ENCODE assay signal across 19 cellular contexts in genomic region chr2:105813045-105813315, GRCh38.
A peak's percentile ranks its signal among the peaks of the same experiment; 100 is the strongest.
DNase-seq lines count a peak whose midpoint lies in the region; ATAC-seq, FAIRE-seq and TF ChIP-seq lines count a peak whose summit lies in the region.
"Had no signal": no experiment of that assay in that cellular context is flagged by ENCODE, and none has a peak within 500 bp of the region (broad histone marks: within the 10 kb centered on the region; RNA-seq: fewer than 3 reads in every experiment).

No MANE protein-coding gene starts in this region.

- no peak overlapping the region for H3K4me3 Mint-ChIP-seq in activated T-cell treated with anti-CD3 and anti-CD28 coated beads, Interleukin-2, amount 50 U/mL, for 24 hours
- H3K4me3 Mint-ChIP-seq in activated T-cell treated with anti-CD3 and anti-CD28 coated beads, Interleukin-2, amount 50 U/mL, for 4 hours: no peak overlapping the region
- peak overlapping the region; percentile 19 for H3K4me3 Mint-ChIP-seq in T-helper 17 cell
- H3K4me3 Mint-ChIP-seq: WTC11 had no signal

- no peak for ATAC-seq in activated T-cell treated with anti-CD3 and anti-CD28 coated beads, Interleukin-2, amount 50 U/mL, for 4 hours
- ATAC-seq in T-helper 17 cell (no peak), GM19452 (IDR thresholded peaks at IDR 0.05; ENCODE audit: unreplicated experiment) (no peak)
- ATAC-seq: A549 had no signal

- H3K4me1 Mint-ChIP-seq in activated T-cell treated with anti-CD3 and anti-CD28 coated beads, Interleukin-2, amount 50 U/mL, for 24 hours (ENCODE audit: low read depth): peaks cover 91% of the 10 kb centered on the region
- H3K4me1 Mint-ChIP-seq in activated T-cell treated with anti-CD3 and anti-CD28 coated beads, Interleukin-2, amount 50 U/mL, for 4 hours (ENCODE audit: low read depth): peaks cover 88% of the 10 kb centered on the region
- peaks cover 57% of the 10 kb centered on the region for H3K4me1 Mint-ChIP-seq in T-helper 17 cell

- no peak overlapping the region for H2AFZ ChIP-seq in keratinocyte (ENCODE audit: control insufficient read depth, low read length)

- H3K27me3 ChIP-seq in keratinocyte (ENCODE audit: control insufficient read depth, extremely low read depth, insufficient read depth, low read length) (no peaks in the 10 kb centered on the region), stomach smooth muscle (ENCODE audit: control insufficient read depth in 1 of 2, insufficient read depth in 2 of 2, low read length in 2 of 2) (no peaks in the 10 kb centered on the region)
- H3K27me3 ChIP-seq: heart right ventricle, vagina had no signal

- H3K9ac ChIP-seq in keratinocyte (ENCODE audit: control insufficient read depth, extremely low read depth, insufficient read depth, low read length) (no peak overlapping the region), stomach smooth muscle (ENCODE audit: low read length in 2 of 2) (peak overlapping the region in 1 of 2 donors; percentile 21)

- DNase-seq in activated T-cell treated with anti-CD3 and anti-CD28 coated beads, Interleukin-2, amount 50 U/mL, for 24 hours: no peak
- DNase-seq in activated T-cell treated with anti-CD3 and anti-CD28 coated beads, Interleukin-2, amount 50 U/mL, for 4 hours: no peak
- DNase-seq in T-helper 17 cell: no peak
- DNase-seq in keratinocyte (ENCODE audit: low read depth, low spot score): no peak
- no peak for DNase-seq in ecto neural progenitor cell (ENCODE audit: low spot score)
- no peak for DNase-seq in amygdala (lab: John Stamatoyannopoulos, UW)
- DNase-seq: effector CD8-positive, alpha-beta T cell; GF-D8; lower lobe of right lung; naive B cell; stimulated activated CD4-positive, alpha-beta T cell treated with anti-CD3 and anti-CD28 coated beads, Interleukin-2, amount 100 ng/mL, for 24 hours had no signal

- no peaks in the 10 kb centered on the region for H3K27me3 Mint-ChIP-seq in activated T-cell treated with anti-CD3 and anti-CD28 coated beads, Interleukin-2, amount 50 U/mL, for 24 hours
- H3K27me3 Mint-ChIP-seq in activated T-cell treated with anti-CD3 and anti-CD28 coated beads, Interleukin-2, amount 50 U/mL, for 4 hours (ENCODE audit: low read depth): no peaks in the 10 kb centered on the region
- no peaks in the 10 kb centered on the region for H3K27me3 Mint-ChIP-seq in T-helper 17 cell
- H3K27me3 Mint-ChIP-seq: naive B cell had no signal

- H3K4me3 ChIP-seq in keratinocyte (ENCODE audit: control insufficient read depth in 2 of 3, extremely low read depth in 1 of 3, insufficient read depth in 2 of 3, low read depth in 1 of 3, low read length in 3 of 3) (no peak overlapping the region), stomach smooth muscle (ENCODE audit: low read length in 2 of 2) (no peak overlapping the region)
- H3K4me3 ChIP-seq: A549, heart right ventricle, lower lobe of right lung had no signal

- H3K9me1 ChIP-seq in keratinocyte (ENCODE audit: control insufficient read depth, extremely low read depth, insufficient read depth, low read length): no peaks in the 10 kb centered on the region

- no peak for TF ChIP-seq CTCF in keratinocyte (optimal IDR thresholded peaks at IDR 0.05 in 1 of 3, IDR thresholded peaks at IDR 0.05 in 1 of 3, conservative IDR thresholded peaks at IDR 0.05 in 1 of 3; ENCODE audit: extremely low read depth in 1 of 3, insufficient read depth in 2 of 3, low read length in 3 of 3)

- peaks cover 8% of the 10 kb centered on the region for H4K20me1 ChIP-seq in keratinocyte (ENCODE audit: control insufficient read depth, extremely low read depth, insufficient read depth, low read length)

- H3K27ac ChIP-seq in keratinocyte (ENCODE audit: control insufficient read depth, insufficient read depth, low read length) (peak overlapping the region; percentile 10), stomach smooth muscle (ENCODE audit: low read length) (peak overlapping the region; percentile 53)
- H3K27ac ChIP-seq: A549 had no signal

- H3K4me1 ChIP-seq in keratinocyte (ENCODE audit: control insufficient read depth, extremely low read depth, insufficient read depth, low read length): peaks cover 25% of the 10 kb centered on the region
- H3K4me1 ChIP-seq in stomach smooth muscle (ENCODE audit: control insufficient read depth, insufficient read depth, low read length): peaks cover 55% of the 10 kb centered on the region
- H3K4me1 ChIP-seq: A549 had no signal

- H3K36me3 ChIP-seq in keratinocyte (ENCODE audit: control insufficient read depth in 2 of 2, extremely low read depth in 1 of 2, insufficient read depth in 2 of 2, low read length in 2 of 2) (no peaks in the 10 kb centered on the region), stomach smooth muscle (ENCODE audit: control insufficient read depth in 2 of 2, insufficient read depth in 2 of 2, low read length in 2 of 2) (peaks cover 3 to 7% of the 10 kb centered on the region in 2 donors)

- peaks cover 89% of the 10 kb centered on the region for H3K36me3 Mint-ChIP-seq in activated T-cell treated with anti-CD3 and anti-CD28 coated beads, Interleukin-2, amount 50 U/mL, for 24 hours (ENCODE audit: low read depth)
- H3K36me3 Mint-ChIP-seq in activated T-cell treated with anti-CD3 and anti-CD28 coated beads, Interleukin-2, amount 50 U/mL, for 4 hours (ENCODE audit: insufficient read depth): peaks cover 29% of the 10 kb centered on the region
- H3K36me3 Mint-ChIP-seq in T-helper 17 cell (ENCODE audit: low read depth): no peaks in the 10 kb centered on the region

- peak overlapping the region; percentile 82 for H3K27ac Mint-ChIP-seq in activated T-cell treated with anti-CD3 and anti-CD28 coated beads, Interleukin-2, amount 50 U/mL, for 24 hours
- H3K27ac Mint-ChIP-seq in T-helper 17 cell: peak overlapping the region; percentile 69
- H3K27ac Mint-ChIP-seq: activated T-helper 2 cell treated with anti-CD3 and anti-CD28 coated beads, Interferon-gamma antibody, Interleukin-2, Interleukin-4, amounts not matched to agents 10 μg/mL and 5 μg/mL and 100 μg/mL, durations not matched to agents 14 hours and 24 hours and 36 hours; WTC11 had no signal

- FAIRE-seq in keratinocyte (lab: Jason Lieb, UNC): no peak
- FAIRE-seq: A549, H54 had no signal

- dilution Hi-C loops in keratinocyte (cut with MboI; ENCODE audit: extremely low pct_ligation_motif_present, low sequenced_read_pairs): no loop called here

- H3K4me2 ChIP-seq in keratinocyte (ENCODE audit: control insufficient read depth, extremely low read depth, insufficient read depth, low read depth, low read length): no peak overlapping the region
- H3K4me2 ChIP-seq: A549 had no signal

- peaks cover 6% of the 10 kb centered on the region for H3K9me3 Mint-ChIP-seq in activated T-cell treated with anti-CD3 and anti-CD28 coated beads, Interleukin-2, amount 50 U/mL, for 24 hours
- peaks cover 5% of the 10 kb centered on the region for H3K9me3 Mint-ChIP-seq in activated T-cell treated with anti-CD3 and anti-CD28 coated beads, Interleukin-2, amount 50 U/mL, for 4 hours
- H3K9me3 Mint-ChIP-seq: activated T-helper 2 cell treated with anti-CD3 and anti-CD28 coated beads, Interferon-gamma antibody, Interleukin-2, Interleukin-4, amounts not matched to agents 10 μg/mL and 5 μg/mL and 100 μg/mL, durations not matched to agents 14 hours and 24 hours and 36 hours; naive B cell; WTC11 had no signal

- H3K79me2 ChIP-seq in keratinocyte (ENCODE audit: control insufficient read depth, insufficient read depth, low read length): peaks cover 66% of the 10 kb centered on the region

- H3K9me3 ChIP-seq in T-helper 17 cell (ENCODE audit: control insufficient read depth, low read length, poor library complexity, severe bottlenecking) (no peaks in the 10 kb centered on the region), keratinocyte (ENCODE audit: control insufficient read depth, low read depth, low read length) (no peaks in the 10 kb centered on the region), stomach smooth muscle (ENCODE audit: control insufficient read depth in 2 of 2, low read length in 2 of 2) (no peaks in the 10 kb centered on the region)
- H3K9me3 ChIP-seq: A549, heart right ventricle, lower lobe of right lung, vagina had no signal
